Comparison of ENCODE assay signal across 14 cellular contexts in genomic region chr1:90919900-90920299, GRCh38.
DNase-seq lines count a peak whose midpoint lies in the region; ATAC-seq, FAIRE-seq and TF ChIP-seq lines count a peak whose summit lies in the region.
"Had no signal": no experiment of that assay in that cellular context is flagged by ENCODE, and none has a peak within 500 bp of the region (broad histone marks: within the 10 kb centered on the region; RNA-seq: fewer than 3 reads in every experiment).

No MANE protein-coding gene starts in this region.

- H3K9me3 Mint-ChIP-seq in GM23338 (no peaks in the 10 kb centered on the region), astrocyte (ENCODE audit: unreplicated experiment) (no peaks in the 10 kb centered on the region)
- H3K9me3 Mint-ChIP-seq in naive thymus-derived CD8-positive, alpha-beta T cell: no peaks in the 10 kb centered on the region
- H3K9me3 Mint-ChIP-seq: dendritic cell treated with granulocyte-macrophage colony-stimulating factor and Interleukin-4, amounts not matched to agents 40 ng/mL and 50 ng/mL, for 4 days had no signal

- H3K4me1 Mint-ChIP-seq in GM23338 (peaks cover 62% of the 10 kb centered on the region), astrocyte (ENCODE audit: low read depth, unreplicated experiment) (peaks cover 37% of the 10 kb centered on the region)
- H3K4me1 Mint-ChIP-seq in naive thymus-derived CD8-positive, alpha-beta T cell: peaks cover 24 to 61% (median 56%) of the 10 kb centered on the region in 4 donors

- FAIRE-seq in astrocyte (lab: Jason Lieb, UNC): no peak
- FAIRE-seq: GM12891 had no signal

- no peaks in the 10 kb centered on the region for H3F3A ChIP-seq in GM23338 (replicated peaks; ENCODE audit: low read depth)

- H2AFZ ChIP-seq in GM23338 (no peak overlapping the region), astrocyte (ENCODE audit: low read depth, low read length) (no peak overlapping the region)
- H2AFZ ChIP-seq: parathyroid adenoma had no signal

- no peaks in the 10 kb centered on the region for H3K9me3 ChIP-seq in astrocyte (ENCODE audit: insufficient read depth, low read depth, low read length)
- H3K9me3 ChIP-seq: stomach had no signal

- 0 out of 2 replicates have a peak overlapping the region, but pooled peaks have one; percentile 8 for H3K4me2 ChIP-seq in GM23338
- no peak overlapping the region for H3K4me2 ChIP-seq in astrocyte (ENCODE audit: low read length)

- no peak overlapping the region for H3K4me3 Mint-ChIP-seq in GM23338
- no peak overlapping the region for H3K4me3 Mint-ChIP-seq in astrocyte (ENCODE audit: unreplicated experiment)
- peak overlapping the region in 8 of 10 donors; percentile 2 to 62 (median 34) for H3K4me3 Mint-ChIP-seq in naive thymus-derived CD8-positive, alpha-beta T cell
- H3K4me3 Mint-ChIP-seq: dendritic cell treated with granulocyte-macrophage colony-stimulating factor and Interleukin-4, amounts not matched to agents 40 ng/mL and 50 ng/mL, for 4 days had no signal

- H3K27ac ChIP-seq in GM23338 (ENCODE audit: low read depth): no peak overlapping the region
- H3K27ac ChIP-seq in astrocyte (ENCODE audit: low read depth, low read length): no peak overlapping the region
- H3K27ac ChIP-seq: parathyroid adenoma, stomach had no signal

- H3K36me3 Mint-ChIP-seq in GM23338 (ENCODE audit: low read depth) (peaks cover 17% of the 10 kb centered on the region; the same call in 2 of the 3 replicates), astrocyte (ENCODE audit: low read depth, unreplicated experiment) (no peaks in the 10 kb centered on the region)
- H3K36me3 Mint-ChIP-seq in naive thymus-derived CD8-positive, alpha-beta T cell: peaks cover 0 to 38% (median 14%) of the 10 kb centered on the region in 3 donors

- no peak for TF ChIP-seq CTCF in GM23338 (conservative IDR thresholded peaks at IDR 0.05; ENCODE audit: low read depth in 2 of 2)
- TF ChIP-seq CTCF in astrocyte (IDR thresholded peaks at IDR 0.05; ENCODE audit: insufficient read depth, low read depth, low read length): no peak

- H3K36me3 ChIP-seq in GM23338 (ENCODE audit: insufficient read depth): 0 out of 2 replicates have a peak, but pooled peaks cover 6% of the 10 kb centered on the region
- peaks cover 13% of the 10 kb centered on the region for H3K36me3 ChIP-seq in astrocyte (ENCODE audit: insufficient read depth, low read length)

- ATAC-seq in GM18511 (IDR thresholded peaks at IDR 0.05; ENCODE audit: unreplicated experiment) (peak; percentile 25), GM23338 (no peak)
- no peak for ATAC-seq in naive thymus-derived CD8-positive, alpha-beta T cell

- H3K27ac Mint-ChIP-seq in GM23338: peak overlapping the region; percentile 83; the same call in 1 of the 2 replicates
- no peak overlapping the region for H3K27ac Mint-ChIP-seq in astrocyte (ENCODE audit: unreplicated experiment)
- peak overlapping the region in 4 of 10 donors; percentile 10 to 68 (median 48) for H3K27ac Mint-ChIP-seq in naive thymus-derived CD8-positive, alpha-beta T cell
- H3K27ac Mint-ChIP-seq: dendritic cell treated with granulocyte-macrophage colony-stimulating factor and Interleukin-4, amounts not matched to agents 40 ng/mL and 50 ng/mL, for 4 days had no signal

- no peak overlapping the region for H3K9ac ChIP-seq in astrocyte (ENCODE audit: low read length)
- H3K9ac ChIP-seq: parathyroid adenoma had no signal

- H3K4me1 ChIP-seq in GM23338 (ENCODE audit: insufficient read depth) (peaks cover 57% of the 10 kb centered on the region), astrocyte (ENCODE audit: insufficient read depth, low read length) (no peaks in the 10 kb centered on the region)

- H3K27me3 Mint-ChIP-seq in GM23338 (ENCODE audit: insufficient read depth, low read depth, poor library complexity): peaks cover 2% of the 10 kb centered on the region
- H3K27me3 Mint-ChIP-seq in astrocyte (ENCODE audit: low read depth, unreplicated experiment): no peaks in the 10 kb centered on the region
- H3K27me3 Mint-ChIP-seq in naive thymus-derived CD8-positive, alpha-beta T cell: no peaks in the 10 kb centered on the region
- H3K27me3 Mint-ChIP-seq: dendritic cell treated with granulocyte-macrophage colony-stimulating factor and Interleukin-4, amounts not matched to agents 40 ng/mL and 50 ng/mL, for 4 days had no signal

- POLR2A ChIA-PET in naive thymus-derived CD8-positive, alpha-beta T cell (lab: Charles Lee): interaction anchor here (0.9 kb wide), 1 partner anchor 20 kb away, joined by 3 read pairs; no protein-coding TSS in a partner anchor

- no peak for DNase-seq in GM23338 (ENCODE audit: low spot score)
- peak; percentile 35 for DNase-seq in astrocyte (ENCODE audit: low read depth)
- DNase-seq in naive thymus-derived CD8-positive, alpha-beta T cell: no peak
- DNase-seq in NCI-H748 treated with DMSO at 0.1 percent for 48 hours (lab: John Stamatoyannopoulos, UW): no peak
- no peak for DNase-seq in RPMI8226
- no peak for DNase-seq in NCI-H146 treated with DMSO at 0.1 percent for 48 hours (lab: John Stamatoyannopoulos, UW; ENCODE audit: unreplicated experiment)
- DNase-seq: activated gamma-delta T cell treated with Interleukin-2 at 50 U/mL for 16 hours, NCI-H146, stomach had no signal

- H3K4me3 ChIP-seq in GM23338 (no peak overlapping the region), astrocyte (ENCODE audit: insufficient read depth, low read depth, low read length) (no peak overlapping the region)
- H3K4me3 ChIP-seq: lung, stomach had no signal

- H4K20me1 ChIP-seq in GM23338 (replicated peaks; ENCODE audit: insufficient read depth) (peaks cover 6% of the 10 kb centered on the region; the same call in 1 of the 2 replicates), astrocyte (ENCODE audit: insufficient read depth, low read length) (peaks cover 68% of the 10 kb centered on the region)

- H3K27me3 ChIP-seq in GM23338 (ENCODE audit: insufficient read depth): no peaks in the 10 kb centered on the region
- no peaks in the 10 kb centered on the region for H3K27me3 ChIP-seq in astrocyte (ENCODE audit: insufficient read depth, low read length)
- H3K27me3 ChIP-seq: stomach had no signal

- H3K9me2 ChIP-seq in GM23338 (ENCODE audit: insufficient read depth): no peaks in the 10 kb centered on the region

- peaks cover 95% of the 10 kb centered on the region for H3K79me2 ChIP-seq in GM23338 (replicated peaks; ENCODE audit: insufficient read depth)
- H3K79me2 ChIP-seq in astrocyte (ENCODE audit: insufficient read depth, low read length): peaks cover 86% of the 10 kb centered on the region
- H3K79me2 ChIP-seq: parathyroid adenoma had no signal

TF ChIP-seq in GM23338, 12 proteins besides CTCF, POLR2A, EP300 and RAD21 (continues in another document):
- no peak for TF ChIP-seq STAT1 (IDR thresholded peaks at IDR 0.05; ENCODE audit: unreplicated experiment)
- no peak for TF ChIP-seq POLR2AphosphoS5 (IDR thresholded peaks at IDR 0.05; ENCODE audit: low read depth)
- no peak for TF ChIP-seq CREB1 (CRISPR knock-in tag; IDR thresholded peaks at IDR 0.05; ENCODE audit: low read depth)
- TF ChIP-seq JUNB (IDR thresholded peaks at IDR 0.05; ENCODE audit: unreplicated experiment): no peak
- TF ChIP-seq ZNF331 (CRISPR knock-in tag; IDR thresholded peaks at IDR 0.05; ENCODE audit: low read depth): no peak
- TF ChIP-seq EZH2 (IDR thresholded peaks at IDR 0.05; ENCODE audit: low read depth, unreplicated experiment): no peak
- TF ChIP-seq NANOG (IDR thresholded peaks at IDR 0.05; ENCODE audit: borderline replicate concordance): no peak
- no peak for TF ChIP-seq REST (IDR thresholded peaks at IDR 0.05; ENCODE audit: unreplicated experiment)
- no peak for TF ChIP-seq ZNF114 (CRISPR knock-in tag; IDR thresholded peaks at IDR 0.05)
- no peak for TF ChIP-seq EZH2phosphoT487 (IDR thresholded peaks at IDR 0.05; ENCODE audit: unreplicated experiment)

Comparison
In these comparisons a context has a peak if more than half of its experiments do, and no peak if none do; other contexts are left out.
1. H3K4me3 Mint-ChIP-seq: peak in naive thymus-derived CD8-positive, alpha-beta T cell (8 of 10); none in GM23338 (single experiment) and astrocyte (single experiment).